ENCODE assay signal across 21 cellular contexts in genomic region chr10:18261063-18261462, GRCh38.
DNase-seq lines count a peak whose midpoint lies in the region; ATAC-seq and TF ChIP-seq lines count a peak whose summit lies in the region.
"Had no signal": no experiment of that assay in that cellular context is flagged by ENCODE, and none has a peak within 500 bp of the region (broad histone marks: within the 10 kb centered on the region; RNA-seq: fewer than 3 reads in every experiment).

No MANE protein-coding gene starts in this region.

- H3K36me3 ChIP-seq in right atrium auricular region (no peaks in the 10 kb centered on the region), cardiac muscle cell (no peaks in the 10 kb centered on the region), WERI-Rb-1 (no peaks in the 10 kb centered on the region)
- H3K36me3 ChIP-seq: MG63, SJSA1, suprapubic skin, uterus had no signal

- H3K9me3 ChIP-seq in right atrium auricular region = no peaks in the 10 kb centered on the region
- H3K9me3 ChIP-seq in cardiac muscle cell (ENCODE audit: low read depth) = no peaks in the 10 kb centered on the region
- no peaks in the 10 kb centered on the region for H3K9me3 ChIP-seq in WERI-Rb-1 (ENCODE audit: severe bottlenecking)
- H3K9me3 ChIP-seq: MG63, SJSA1, suprapubic skin, uterus had no signal

- H3K27ac ChIP-seq in right atrium auricular region = peak overlapping the region in 1 of 2 donors; percentile 3
- H3K27ac ChIP-seq in cardiac muscle cell = peak overlapping the region; percentile 14
- peak overlapping the region; percentile 12 for H3K27ac ChIP-seq in temporal lobe (ENCODE audit: low read depth, low read length)
- no peak overlapping the region for H3K27ac ChIP-seq in WERI-Rb-1
- H3K27ac ChIP-seq: coronary artery, SJSA1, suprapubic skin, uterus had no signal

- H3K27me3 ChIP-seq in right atrium auricular region = no peaks in the 10 kb centered on the region
- no peaks in the 10 kb centered on the region for H3K27me3 ChIP-seq in cardiac muscle cell
- H3K27me3 ChIP-seq in WERI-Rb-1 (ENCODE audit: insufficient read depth, low read depth, severe bottlenecking) = no peaks in the 10 kb centered on the region
- H3K27me3 ChIP-seq: MG63, SJSA1, suprapubic skin, uterus had no signal

- TF ChIP-seq CTCF in right atrium auricular region (IDR thresholded peaks at IDR 0.05) (no peak), cardiac muscle cell (IDR thresholded peaks at IDR 0.05; ENCODE audit: low read depth, low read length) (no peak), WERI-Rb-1 (IDR thresholded peaks at IDR 0.05; ENCODE audit: low read depth, low read length) (no peak)

- intact Hi-C loops in Right ventricle myocardium inferior (cut with DNase I) = loop anchor here (5.0 kb wide), 1 partner anchor 36 kb away; no protein-coding TSS in a partner anchor

- peak; percentile 39 for ATAC-seq in Right ventricle myocardium inferior
- ATAC-seq in HG02798 (IDR thresholded peaks at IDR 0.05; ENCODE audit: poor library complexity, unreplicated experiment) = no peak
- ATAC-seq in SK-N-SH treated with all-trans-retinoic acid at 6 μM for 48 hours = no peak
- ATAC-seq: T-helper 17 cell had no signal

- no peaks in the 10 kb centered on the region for H3K4me1 ChIP-seq in right atrium auricular region
- H3K4me1 ChIP-seq in cardiac muscle cell (ENCODE audit: low read depth) = peaks cover 23% of the 10 kb centered on the region
- H3K4me1 ChIP-seq: SJSA1, uterus had no signal

- H3K4me3 ChIP-seq in right atrium auricular region (peak overlapping the region in 1 of 2 donors; percentile 4), cardiac muscle cell (no peak overlapping the region), WERI-Rb-1 (ENCODE audit: low read depth, low read length) (no peak overlapping the region)
- H3K4me3 ChIP-seq: coronary artery, MG63, SJSA1, suprapubic skin, uterus had no signal

- no peak for DNase-seq in Right ventricle myocardium inferior (ENCODE audit: missing footprints)
- DNase-seq in right atrium auricular region (ENCODE audit: low spot score) = no peak
- DNase-seq in cardiac muscle cell (ENCODE audit: low read depth in 1 of 2, low spot score in 1 of 2) = no peak
- peak; percentile 8 for DNase-seq in myocyte (ENCODE audit: low read depth)
- DNase-seq in WERI-Rb-1 = no peak
- DNase-seq: activated CD4-positive, alpha-beta T cell treated with anti-CD3 and anti-CD28 coated beads, Interleukin-2, amount 10 ng/mL, durations not matched to agents 7 days and 5 days; activated naive CD8-positive, alpha-beta T cell treated with anti-CD3 and anti-CD28 coated beads for 36 hours; Calu3; EL; HFFc6; MG63; NCI-H1436 treated with DMSO at 0.1 percent for 48 hours; stimulated activated CD4-positive, alpha-beta T cell treated with anti-CD3 and anti-CD28 coated beads, Interleukin-15, amount 100 ng/mL, for 24 hours; T-helper 17 cell; uterus had no signal

TF ChIP-seq in SK-N-SH treated with all-trans-retinoic acid at 6 μM for 48 hours, 23 proteins besides CTCF, POLR2A, EP300 and RAD21:
- TF ChIP-seq ZNF70 (CRISPR knock-in tag; IDR thresholded peaks at IDR 0.05) = no peak
- no peak for TF ChIP-seq ZNF565 (CRISPR knock-in tag; conservative IDR thresholded peaks at IDR 0.05; ENCODE audit: low read depth)
- no peak for TF ChIP-seq ZNF8 (CRISPR knock-in tag; IDR thresholded peaks at IDR 0.05)
- no peak for TF ChIP-seq TOX (CRISPR knock-in tag; IDR thresholded peaks at IDR 0.05; ENCODE audit: borderline replicate concordance)
- no peak for TF ChIP-seq BACH2 (CRISPR knock-in tag; IDR thresholded peaks at IDR 0.05; ENCODE audit: borderline replicate concordance)
- no peak for TF ChIP-seq CREB5 (CRISPR knock-in tag; IDR thresholded peaks at IDR 0.05; ENCODE audit: low read depth)
- TF ChIP-seq CSDC2 (CRISPR knock-in tag; IDR thresholded peaks at IDR 0.05) = no peak
- no peak for TF ChIP-seq RARB (CRISPR knock-in tag; IDR thresholded peaks at IDR 0.05)
- no peak for TF ChIP-seq OSR1 (CRISPR knock-in tag; IDR thresholded peaks at IDR 0.05)
- no peak for TF ChIP-seq SNAI2 (CRISPR knock-in tag; IDR thresholded peaks at IDR 0.05)
- no peak for TF ChIP-seq ZC3H10 (CRISPR knock-in tag; IDR thresholded peaks at IDR 0.05)
- no peak for TF ChIP-seq ESRRG (CRISPR knock-in tag; IDR thresholded peaks at IDR 0.05)
- TF ChIP-seq PPARA (CRISPR knock-in tag; IDR thresholded peaks at IDR 0.05; ENCODE audit: borderline replicate concordance) = no peak
- no peak for TF ChIP-seq ZFP3 (CRISPR knock-in tag; IDR thresholded peaks at IDR 0.05)
- no peak for TF ChIP-seq POU6F1 (CRISPR knock-in tag; IDR thresholded peaks at IDR 0.05; ENCODE audit: borderline replicate concordance, low read depth)
- no peak for TF ChIP-seq TSHZ2 (CRISPR knock-in tag; IDR thresholded peaks at IDR 0.05)
- no peak for TF ChIP-seq ZFP30 (CRISPR knock-in tag; IDR thresholded peaks at IDR 0.05)
